ENCODE assay signal across 11 cellular contexts in genomic region chr1:176517484-176517883, GRCh38. TPM values are rescaled to one million over a fixed set of nuclear protein-coding genes. Genes with fewer than 3 reads are reported as not detected.
DNase-seq lines count a peak whose midpoint lies in the region; ATAC-seq and TF ChIP-seq lines count a peak whose summit lies in the region.
"Had no signal": no experiment of that assay in that cellular context is flagged by ENCODE, and none has a peak within 500 bp of the region (broad histone marks: within the 10 kb centered on the region; RNA-seq: fewer than 3 reads in every experiment).

No MANE protein-coding gene starts in this region.

- H3K4me1 ChIP-seq in right atrium auricular region: no peaks in the 10 kb centered on the region
- H3K4me1 ChIP-seq in prostate gland (replicated peaks): no peaks in the 10 kb centered on the region

- ATAC-seq in left ventricle myocardium superior: peak; percentile 89
- peak; percentile 88 for ATAC-seq in HG03342 (IDR thresholded peaks at IDR 0.05; ENCODE audit: unreplicated experiment)
- peak; percentile 54 for ATAC-seq in activated T-helper 17 cell treated with anti-CD3 and anti-CD28 coated beads, Interleukin-2, amount 50 U/mL, for 72 hours (replicated peaks)
- ATAC-seq: HCT116 had no signal

- H3K4me3 ChIP-seq in right atrium auricular region (no peak overlapping the region), prostate gland (no peak overlapping the region)

- peaks cover 3% of the 10 kb centered on the region for H3K9me3 Mint-ChIP-seq in activated T-helper 17 cell treated with anti-CD3 and anti-CD28 coated beads, Interleukin-2, amount 50 U/mL, for 72 hours
- no peaks in the 10 kb centered on the region for H3K9me3 Mint-ChIP-seq in type B pancreatic cell
- H3K9me3 Mint-ChIP-seq in activated naive CD8-positive, alpha-beta T cell treated with anti-CD3 and anti-CD28 coated beads for 36 hours: peaks cover 4% of the 10 kb centered on the region

- DNase-seq in left ventricle myocardium superior: no peak
- DNase-seq in right atrium auricular region (ENCODE audit: low spot score): no peak
- DNase-seq in type B pancreatic cell (ENCODE audit: extremely low spot score, unreplicated experiment): no peak
- no peak for DNase-seq in prostate gland (ENCODE audit: low spot score)
- DNase-seq in medulla oblongata (ENCODE audit: extremely low spot score): no peak
- DNase-seq in activated naive CD8-positive, alpha-beta T cell treated with anti-CD3 and anti-CD28 coated beads for 36 hours: no peak
- DNase-seq: CD8-positive, alpha-beta memory T cell; NCI-H446 had no signal

- H3K9me3 ChIP-seq in right atrium auricular region (no peaks in the 10 kb centered on the region), prostate gland (no peaks in the 10 kb centered on the region)

- intact Hi-C loops in left ventricle myocardium superior (cut with micrococcal nuclease): no loop called here
- intact Hi-C loops in prostate gland (cut with DNase I): no loop called here

- WGBS in prostate gland: 72% methylated on average over 4 of the region's 4 CpGs

- TF ChIP-seq CTCF in right atrium auricular region (IDR thresholded peaks at IDR 0.05) (no peak), type B pancreatic cell (conservative IDR thresholded peaks at IDR 0.05) (no peak), prostate gland (IDR thresholded peaks at IDR 0.05) (no peak)

- no peaks in the 10 kb centered on the region for H3K36me3 Mint-ChIP-seq in activated T-helper 17 cell treated with anti-CD3 and anti-CD28 coated beads, Interleukin-2, amount 50 U/mL, for 72 hours (ENCODE audit: low read depth)
- no peaks in the 10 kb centered on the region for H3K36me3 Mint-ChIP-seq in type B pancreatic cell
- no peaks in the 10 kb centered on the region for H3K36me3 Mint-ChIP-seq in activated naive CD8-positive, alpha-beta T cell treated with anti-CD3 and anti-CD28 coated beads for 36 hours
- H3K36me3 Mint-ChIP-seq: CD8-positive, alpha-beta memory T cell had no signal

- H3K27me3 ChIP-seq in right atrium auricular region (no peaks in the 10 kb centered on the region), prostate gland (replicated peaks; ENCODE audit: insufficient read depth) (no peaks in the 10 kb centered on the region)

- H3K36me3 ChIP-seq in right atrium auricular region (no peaks in the 10 kb centered on the region), prostate gland (no peaks in the 10 kb centered on the region)

- no peaks in the 10 kb centered on the region for H3K27me3 Mint-ChIP-seq in activated T-helper 17 cell treated with anti-CD3 and anti-CD28 coated beads, Interleukin-2, amount 50 U/mL, for 72 hours
- H3K27me3 Mint-ChIP-seq in type B pancreatic cell: no peaks in the 10 kb centered on the region
- H3K27me3 Mint-ChIP-seq in activated naive CD8-positive, alpha-beta T cell treated with anti-CD3 and anti-CD28 coated beads for 36 hours: no peaks in the 10 kb centered on the region

- H3K27ac Mint-ChIP-seq in activated T-helper 17 cell treated with anti-CD3 and anti-CD28 coated beads, Interleukin-2, amount 50 U/mL, for 72 hours: no peak overlapping the region
- H3K27ac Mint-ChIP-seq in type B pancreatic cell: peak overlapping the region; percentile 40
- H3K27ac Mint-ChIP-seq in activated naive CD8-positive, alpha-beta T cell treated with anti-CD3 and anti-CD28 coated beads for 36 hours: no peak overlapping the region
- H3K27ac Mint-ChIP-seq: CD8-positive, alpha-beta memory T cell had no signal

- no peak overlapping the region for H3K27ac ChIP-seq in right atrium auricular region
- H3K27ac ChIP-seq in prostate gland: no peak overlapping the region

- no peak overlapping the region for H3K4me3 Mint-ChIP-seq in activated T-helper 17 cell treated with anti-CD3 and anti-CD28 coated beads, Interleukin-2, amount 50 U/mL, for 72 hours
- H3K4me3 Mint-ChIP-seq in type B pancreatic cell: no peak overlapping the region
- H3K4me3 Mint-ChIP-seq in activated naive CD8-positive, alpha-beta T cell treated with anti-CD3 and anti-CD28 coated beads for 36 hours: no peak overlapping the region
- H3K4me3 Mint-ChIP-seq: CD8-positive, alpha-beta memory T cell had no signal

- TF ChIP-seq POLR2A in prostate gland (IDR thresholded peaks at IDR 0.05): no peak

- no peaks in the 10 kb centered on the region for H3K4me1 Mint-ChIP-seq in activated T-helper 17 cell treated with anti-CD3 and anti-CD28 coated beads, Interleukin-2, amount 50 U/mL, for 72 hours
- H3K4me1 Mint-ChIP-seq in type B pancreatic cell (ENCODE audit: unreplicated experiment): no peaks in the 10 kb centered on the region
- H3K4me1 Mint-ChIP-seq in activated naive CD8-positive, alpha-beta T cell treated with anti-CD3 and anti-CD28 coated beads for 36 hours: no peaks in the 10 kb centered on the region
- H3K4me1 Mint-ChIP-seq: CD8-positive, alpha-beta memory T cell had no signal

RNA-seq across cellular contexts. Expression of gene PAPPA2, which starts 54.5 kb away (rescaled TPM):
- total RNA-seq in left ventricle myocardium superior (0.45 TPM), right atrium auricular region (1 to 10 TPM in 1 of 2 donors, under 1 TPM in 1; 0.19 to 1.2 TPM), type B pancreatic cell (ENCODE audit: low replicate concordance) (0.87 and 2.5 TPM in 2 replicates), prostate gland (1 to 10 TPM in 1 of 2 donors, under 1 TPM in 1; 0.36 to 1.9 TPM)
- total RNA-seq in activated T-helper 17 cell treated with anti-CD3 and anti-CD28 coated beads, Interleukin-2, amount 50 U/mL, for 72 hours: under 1 TPM; 0.17 to 0.19 TPM
- under 1 TPM; 0.12 to 0.52 TPM for total RNA-seq in activated naive CD8-positive, alpha-beta T cell treated with anti-CD3 and anti-CD28 coated beads for 36 hours
